ENCODE assay signal across 28 cellular contexts in the genomic region with DNA sequence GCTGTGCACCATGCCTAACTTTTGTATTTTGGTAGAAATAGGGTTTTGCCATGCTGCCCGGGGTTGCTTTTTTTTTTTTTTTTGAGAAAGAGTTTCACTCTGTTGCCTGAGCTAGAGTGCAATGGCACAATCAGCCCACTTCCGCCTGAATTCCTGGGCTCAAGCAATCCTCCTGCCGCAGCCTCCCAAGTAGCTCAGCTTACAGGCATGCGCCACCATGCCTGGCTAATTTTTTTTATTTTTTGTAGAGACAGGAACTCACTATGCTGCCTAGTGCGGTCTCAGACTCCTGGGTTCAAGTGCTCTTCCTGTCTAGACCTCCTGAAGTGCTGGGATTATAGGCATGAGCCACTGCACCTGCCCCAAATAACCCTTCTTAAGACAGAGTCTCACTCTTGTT.
"Had no signal": no experiment of that assay in that cellular context is flagged by ENCODE, and none has a peak within 500 bp of the region (broad histone marks: within the 10 kb centered on the region; RNA-seq: fewer than 3 reads in every experiment).

No MANE protein-coding gene starts in this region.

- H3K27me3 Mint-ChIP-seq: naive thymus-derived CD8-positive, alpha-beta T cell; stimulated activated memory B cell treated with anti-CD40 and anti-IgM and Interleukin-4, amounts not matched to agents 10 μg/mL and 1 μg/mL and 100 μg/mL, for 72 hours had no signal

- DNase-seq: hippocampal formation; immature natural killer cell; kidney; left colon; left lung; lower lobe of right lung; mammary epithelial cell; mesenchymal stem cell; naive thymus-derived CD8-positive, alpha-beta T cell; occipital lobe; right lobe of liver; stimulated activated CD4-positive, alpha-beta T cell treated with anti-CD3 and anti-CD28 coated beads, Interleukin-1b, Interleukin-23, amount 100 ng/mL, for 48 hours; stimulated activated CD4-positive, alpha-beta T cell treated with anti-CD3 and anti-CD28 coated beads, Interleukin-2, amount 100 ng/mL, for 48 hours; stimulated activated CD4-positive, alpha-beta T cell treated with anti-CD3 and anti-CD28 coated beads, Interleukin-4, amount 100 ng/mL, for 4 hours; stimulated activated CD8-positive, alpha-beta memory T cell treated with anti-CD3 and anti-CD28 coated beads, Interleukin-4, amount 100 ng/mL, for 48 hours; stimulated activated naive CD8-positive, alpha-beta T cell treated with anti-CD3 and anti-CD28 coated beads, Interleukin-15, Interleukin-2, amounts not matched to agents 100 U/mL and 50 U/mL, for 24 hours; stomach; testis; thyroid gland; transverse colon; upper lobe of right lung had no signal

- H3K36me3 Mint-ChIP-seq: naive thymus-derived CD8-positive, alpha-beta T cell; stimulated activated memory B cell treated with anti-CD40 and anti-IgM and Interleukin-4, amounts not matched to agents 10 μg/mL and 1 μg/mL and 100 μg/mL, for 72 hours had no signal

- H3K4me3 Mint-ChIP-seq: immature natural killer cell; naive thymus-derived CD8-positive, alpha-beta T cell; nephron; neural progenitor cell; stimulated activated memory B cell treated with anti-CD40 and anti-IgM and Interleukin-4, amounts not matched to agents 10 μg/mL and 1 μg/mL and 100 μg/mL, for 72 hours had no signal

- H2AFZ ChIP-seq: neural progenitor cell, parathyroid adenoma had no signal

- H3K27ac ChIP-seq: left lung, lower lobe of right lung, neural progenitor cell, neutrophil, parathyroid adenoma, right atrium auricular region, right lobe of liver, stomach, testis, thyroid gland, transverse colon, upper lobe of right lung had no signal

- H3K9me3 Mint-ChIP-seq: immature natural killer cell; naive thymus-derived CD8-positive, alpha-beta T cell; nephron; neural progenitor cell; stimulated activated memory B cell treated with anti-CD40 and anti-IgM and Interleukin-4, amounts not matched to agents 10 μg/mL and 1 μg/mL and 100 μg/mL, for 72 hours had no signal

- H3K36me3 ChIP-seq: left lung, lower lobe of right lung, neural progenitor cell, neutrophil, right atrium auricular region, right lobe of liver, stomach, thyroid gland, transverse colon, upper lobe of right lung had no signal

- H3K9ac ChIP-seq: neural progenitor cell, parathyroid adenoma had no signal

- H3K4me2 ChIP-seq: neural progenitor cell, smooth muscle cell had no signal

- ATAC-seq: left colon; left lung; lower lobe of right lung; naive thymus-derived CD8-positive, alpha-beta T cell; right lobe of liver; stimulated activated memory B cell treated with anti-CD40 and anti-IgM and Interleukin-4, amounts not matched to agents 10 μg/mL and 1 μg/mL and 100 μg/mL, for 72 hours; stimulated activated naive CD8-positive, alpha-beta T cell treated with anti-CD3 and anti-CD28 coated beads, Interleukin-15, Interleukin-2, amounts not matched to agents 100 U/mL and 50 U/mL, for 24 hours; upper lobe of right lung had no signal

- H3K27ac Mint-ChIP-seq: immature natural killer cell; neural progenitor cell; stimulated activated memory B cell treated with anti-CD40 and anti-IgM and Interleukin-4, amounts not matched to agents 10 μg/mL and 1 μg/mL and 100 μg/mL, for 72 hours had no signal

- H3K4me3 ChIP-seq: left lung, lower lobe of right lung, neural progenitor cell, right atrium auricular region, right lobe of liver, smooth muscle cell, stomach, testis, thyroid gland, transverse colon, upper lobe of right lung had no signal

- H3K27me3 ChIP-seq: left lung, neural progenitor cell, neutrophil, right atrium auricular region, right lobe of liver, stomach, testis, thyroid gland, transverse colon, upper lobe of right lung had no signal

- H3K9me3 ChIP-seq: left lung, lower lobe of right lung, neutrophil, right atrium auricular region, right lobe of liver, stomach, testis, thyroid gland, transverse colon, upper lobe of right lung had no signal

- H3K4me1 ChIP-seq: parathyroid adenoma, testis had no signal
